10 cellular contexts compared by ENCODE assay signal in genomic region chr19:46303702-46304397, GRCh38. TPM values are rescaled to one million over a fixed set of nuclear protein-coding genes. Genes with fewer than 3 reads are reported as not detected.
DNase-seq lines count a peak whose midpoint lies in the region; ATAC-seq and TF ChIP-seq lines count a peak whose summit lies in the region.
"Had no signal": no experiment of that assay in that cellular context is flagged by ENCODE, and none has a peak within 500 bp of the region (broad histone marks: within the 10 kb centered on the region; RNA-seq: fewer than 3 reads in every experiment).

No MANE protein-coding gene starts in this region.

- H3K9ac ChIP-seq in neural progenitor cell: no peak overlapping the region

- H3K36me3 Mint-ChIP-seq in glutamatergic neuron (ENCODE audit: unreplicated experiment): peaks cover 15% of the 10 kb centered on the region
- peaks cover 23% of the 10 kb centered on the region for H3K36me3 Mint-ChIP-seq in neural progenitor cell

- TF ChIP-seq CTCF in glutamatergic neuron (IDR thresholded peaks at IDR 0.05; ENCODE audit: partially characterized antibody, unreplicated experiment) (no peak), neural progenitor cell (IDR thresholded peaks at IDR 0.05) (no peak)

- H3K27ac ChIP-seq in neural progenitor cell: no peak overlapping the region

- H3K27ac Mint-ChIP-seq in glutamatergic neuron (ENCODE audit: unreplicated experiment) (no peak overlapping the region), neural progenitor cell (no peak overlapping the region)

- peaks cover 28% of the 10 kb centered on the region for H3F3A ChIP-seq in neural progenitor cell (ENCODE audit: low read depth)

- no peak for ATAC-seq in HG03521 (IDR thresholded peaks at IDR 0.05; ENCODE audit: unreplicated experiment)

- no peak overlapping the region for H2AFZ ChIP-seq in neural progenitor cell (replicated peaks)

- no peaks in the 10 kb centered on the region for H3K4me1 Mint-ChIP-seq in glutamatergic neuron (ENCODE audit: low read depth, unreplicated experiment)
- H3K4me1 Mint-ChIP-seq in neural progenitor cell: peaks cover 32% of the 10 kb centered on the region

- H3K9me3 ChIP-seq in neural progenitor cell (ENCODE audit: low read depth): no peaks in the 10 kb centered on the region

- H3K9me3 Mint-ChIP-seq in glutamatergic neuron (ENCODE audit: unreplicated experiment) (peaks cover 5% of the 10 kb centered on the region), neural progenitor cell (peaks cover 11% of the 10 kb centered on the region)

- peaks cover 2% of the 10 kb centered on the region for H3K36me3 ChIP-seq in neural progenitor cell

- DNase-seq in DMS114 treated with DMSO at 0.1 percent for 48 hours (lab: John Stamatoyannopoulos, UW; ENCODE audit: unreplicated experiment): peak; percentile 45
- DNase-seq in SK-MEL-5 (ENCODE audit: low read depth, low spot score): peak; percentile 33
- DNase-seq in glutamatergic neuron: peak; percentile 82
- DNase-seq in neural progenitor cell (ENCODE audit: low spot score): peak; percentile 96
- no peak for DNase-seq in activated naive CD4-positive, alpha-beta T cell treated with anti-CD3 and anti-CD28 coated beads, Interleukin-2, amount 50 U/mL, for 16 hours
- no peak for DNase-seq in stimulated activated CD4-positive, alpha-beta T cell treated with anti-CD3 and anti-CD28 coated beads, Interleukin-12 subunit alpha, Interleukin-12 subunit beta, amount 100 ng/mL, for 4 hours
- no peak for DNase-seq in GM03348 (ENCODE audit: low spot score)
- DNase-seq: midbrain, NCI-H510A treated with DMSO at 0.1 percent for 48 hours had no signal

- H3K4me2 ChIP-seq in neural progenitor cell: peak overlapping the region; percentile 54

- H3K4me3 Mint-ChIP-seq in glutamatergic neuron (ENCODE audit: unreplicated experiment): peak overlapping the region; percentile 78
- no peak overlapping the region for H3K4me3 Mint-ChIP-seq in neural progenitor cell

- peaks cover 5% of the 10 kb centered on the region for H3K79me2 ChIP-seq in neural progenitor cell (ENCODE audit: low read depth)

- H3K4me1 ChIP-seq in neural progenitor cell: peaks cover 26% of the 10 kb centered on the region

- H3K27me3 Mint-ChIP-seq in glutamatergic neuron (ENCODE audit: unreplicated experiment): peaks cover 6% of the 10 kb centered on the region
- H3K27me3 Mint-ChIP-seq in neural progenitor cell (ENCODE audit: insufficient read depth, low read depth): peaks cover 2% of the 10 kb centered on the region

- H3K27me3 ChIP-seq in neural progenitor cell: no peaks in the 10 kb centered on the region

- no peaks in the 10 kb centered on the region for H4K20me1 ChIP-seq in neural progenitor cell (ENCODE audit: low read depth)

- H3K4me3 ChIP-seq in neural progenitor cell: peak overlapping the region; percentile 22

- in situ Hi-C loops in SK-MEL-5 (cut with HindIII; ENCODE audit: low pct_unique_long_range_greater_than_20kb, low sequenced_read_pairs): no loop called here

RNA-seq across cellular contexts. Expression of gene HIF3A, which starts 7.0 kb away (rescaled TPM):
- not detected in 2 replicates for total RNA-seq in SK-MEL-5 (2014; rRNA removed; shearing (Covaris generic))
- polyA plus RNA-seq in SK-MEL-5 (2015; cell fraction: cytosol; rRNA removed): not detected in 2 replicates
- polyA plus RNA-seq in SK-MEL-5 (2015; cell fraction: nucleus; rRNA removed): not detected in 2 replicates
- total RNA-seq in glutamatergic neuron (ENCODE audit: unreplicated experiment) (4.4 TPM), neural progenitor cell (ENCODE audit: low replicate concordance) (6.7 and 18.0 TPM in 2 replicates)

RNA-seq across cellular contexts. Expression of gene PPP5C, which starts 43.0 kb away (rescaled TPM):
- 45.6 and 50.9 TPM in 2 replicates for total RNA-seq in SK-MEL-5 (2014; rRNA removed; shearing (Covaris generic))
- 96.0 and 97.0 TPM in 2 replicates for polyA plus RNA-seq in SK-MEL-5 (2015; cell fraction: cytosol; rRNA removed)
- 86.9 and 167 TPM in 2 replicates for polyA plus RNA-seq in SK-MEL-5 (2015; cell fraction: nucleus; rRNA removed)
- 85.8 TPM for total RNA-seq in glutamatergic neuron (ENCODE audit: unreplicated experiment)
- total RNA-seq in neural progenitor cell (ENCODE audit: low replicate concordance): 63.5 and 97.8 TPM in 2 replicates

Comparison
In these comparisons a context has a peak if more than half of its experiments do, and no peak if none do; other contexts are left out.
1. DNase-seq: peak in DMS114 treated with DMSO at 0.1 percent for 48 hours (single experiment), SK-MEL-5 (single experiment), glutamatergic neuron (single experiment) and neural progenitor cell (single experiment); none in activated naive CD4-positive, alpha-beta T cell treated with anti-CD3 and anti-CD28 coated beads, Interleukin-2, amount 50 U/mL, for 16 hours (single experiment), stimulated activated CD4-positive, alpha-beta T cell treated with anti-CD3 and anti-CD28 coated beads, Interleukin-12 subunit alpha, Interleukin-12 subunit beta, amount 100 ng/mL, for 4 hours (single experiment) and GM03348 (single experiment).